22 cellular contexts compared by ENCODE assay signal in the genomic region with DNA sequence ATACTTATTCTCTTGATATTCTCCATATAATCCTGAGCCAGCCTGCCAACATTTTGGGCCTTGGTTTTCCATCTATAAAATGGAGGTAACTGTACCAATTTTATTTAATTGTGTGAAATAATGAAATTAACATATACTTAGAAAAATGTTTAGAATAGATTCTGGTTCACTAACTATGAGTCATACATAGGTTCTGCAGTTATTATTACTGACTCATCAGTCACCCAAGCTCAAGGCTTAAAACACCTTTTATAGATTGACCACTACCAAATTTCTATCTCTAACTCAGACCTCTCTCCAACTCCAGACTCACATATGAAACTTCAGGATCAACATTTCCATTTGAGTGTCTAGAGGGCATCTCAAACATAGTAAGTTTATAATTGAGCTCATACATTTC.
DNase-seq lines count a peak whose midpoint lies in the region; ATAC-seq and TF ChIP-seq lines count a peak whose summit lies in the region.
"Had no signal": no experiment of that assay in that cellular context is flagged by ENCODE, and none has a peak within 500 bp of the region (broad histone marks: within the 10 kb centered on the region; RNA-seq: fewer than 3 reads in every experiment).

No MANE protein-coding gene starts in this region.

- H3K4me1 ChIP-seq in breast epithelium (no peaks in the 10 kb centered on the region), PC-3 (ENCODE audit: insufficient read depth, low read length) (peaks cover 27% of the 10 kb centered on the region), smooth muscle cell (ENCODE audit: low read depth) (no peaks in the 10 kb centered on the region)
- H3K4me1 ChIP-seq: SJCRH30 had no signal

- POLR2A ChIA-PET in MCF 10A (lab: Yijun Ruan, JAX) (interaction anchor here (0.7 to 1.3 kb wide), 6 partner anchors 15 to 1481 kb away, joined by 3 to 5 read pairs (median 3); partner anchors contain the start of gene CITED2), PC-3 (lab: Charles Lee; ENCODE audit: unreplicated experiment) (no interaction called here)

- H4K20me1 ChIP-seq in PC-3 (ENCODE audit: low read length) (no peaks in the 10 kb centered on the region), smooth muscle cell (ENCODE audit: low read depth) (no peaks in the 10 kb centered on the region)

- H3K27me3 ChIP-seq in breast epithelium, result no peaks in the 10 kb centered on the region
- no peaks in the 10 kb centered on the region for H3K27me3 ChIP-seq in PC-3 (ENCODE audit: low read length)
- H3K27me3 ChIP-seq in smooth muscle cell (ENCODE audit: low read depth), result no peaks in the 10 kb centered on the region
- H3K27me3 ChIP-seq: SJCRH30 had no signal

- peak overlapping the region; percentile 61 for H3K4me3 Mint-ChIP-seq in MCF 10A (ENCODE audit: unreplicated experiment)
- H3K4me3 Mint-ChIP-seq: CD8-positive, alpha-beta memory T cell; H9 had no signal

- no peaks in the 10 kb centered on the region for H3K36me3 Mint-ChIP-seq in MCF 10A (ENCODE audit: insufficient read depth, unreplicated experiment)
- H3K36me3 Mint-ChIP-seq: CD8-positive, alpha-beta memory T cell had no signal

- H3K79me2 ChIP-seq in PC-3 (ENCODE audit: low read length), result no peaks in the 10 kb centered on the region
- H3K79me2 ChIP-seq in smooth muscle cell (ENCODE audit: low read depth), result no peaks in the 10 kb centered on the region

- no peak overlapping the region for H3K4me3 ChIP-seq in breast epithelium
- no peak overlapping the region for H3K4me3 ChIP-seq in PC-3 (ENCODE audit: low read length)
- H3K4me3 ChIP-seq in choroid plexus epithelial cell (ENCODE audit: low read depth, low read length), result no peak overlapping the region
- H3K4me3 ChIP-seq in smooth muscle cell, result no peak overlapping the region
- H3K4me3 ChIP-seq: SJCRH30 had no signal

- no peaks in the 10 kb centered on the region for H3K9me3 ChIP-seq in breast epithelium
- no peaks in the 10 kb centered on the region for H3K9me3 ChIP-seq in PC-3 (ENCODE audit: low read length)
- no peaks in the 10 kb centered on the region for H3K9me3 ChIP-seq in smooth muscle cell (replicated peaks; ENCODE audit: low read depth)
- H3K9me3 ChIP-seq: SJCRH30 had no signal

- H3K36me3 ChIP-seq in breast epithelium (no peaks in the 10 kb centered on the region), PC-3 (ENCODE audit: low read depth, low read length) (no peaks in the 10 kb centered on the region), smooth muscle cell (ENCODE audit: low read depth) (no peaks in the 10 kb centered on the region)

- peak; percentile 34; the same call in 1 of the 2 replicates for ATAC-seq in PC-3
- ATAC-seq: Panc1 had no signal

- peak; percentile 26 for DNase-seq in MCF 10A (ENCODE audit: unreplicated experiment)
- DNase-seq in breast epithelium (ENCODE audit: low spot score in 2 of 2), result no peak
- DNase-seq in PC-3, result peak; percentile 18
- peak; percentile 22 for DNase-seq in choroid plexus epithelial cell (ENCODE audit: low read depth)
- DNase-seq in smooth muscle cell (lab: John Stamatoyannopoulos, UW; ENCODE audit: unreplicated experiment), result no peak
- no peak for DNase-seq in activated effector memory CD4-positive, alpha-beta T cell treated with Interleukin-2 at 50 U/mL for 16 hours
- DNase-seq in COR-L47 (lab: John Stamatoyannopoulos, UW), result no peak
- no peak for DNase-seq in cerebellar cortex (ENCODE audit: low spot score)
- DNase-seq: 8988T; CD8-positive, alpha-beta memory T cell; DMS53; GF-D8; H9; MV-4-11; NCI-H1694 treated with DMSO at 0.1 percent for 48 hours; NCI-H2107; NCI-H69; SJCRH30 had no signal

- H3K9ac ChIP-seq in PC-3 (ENCODE audit: low read length), result no peak overlapping the region
- H3K9ac ChIP-seq in smooth muscle cell (ENCODE audit: low read depth), result no peak overlapping the region
- H3K9ac ChIP-seq: KMS-11 had no signal

- H3K27ac Mint-ChIP-seq in MCF 10A (ENCODE audit: low read depth, unreplicated experiment), result peak overlapping the region; percentile 77
- H3K27ac Mint-ChIP-seq: CD8-positive, alpha-beta memory T cell; H9 had no signal

- no peak for TF ChIP-seq POLR2A in breast epithelium (IDR thresholded peaks at IDR 0.05)

- H3K9me2 ChIP-seq in PC-3 (replicated peaks; ENCODE audit: low read length), result no peaks in the 10 kb centered on the region

- H3K9me3 Mint-ChIP-seq in MCF 10A (ENCODE audit: unreplicated experiment), result no peaks in the 10 kb centered on the region
- H3K9me3 Mint-ChIP-seq: CD8-positive, alpha-beta memory T cell; H9 had no signal

- CTCF ChIA-PET in MCF 10A (lab: Yijun Ruan, JAX), result no interaction called here
- CTCF ChIA-PET in PC-3 (lab: Charles Lee), result no interaction called here

- H3K4me1 Mint-ChIP-seq in MCF 10A (ENCODE audit: insufficient read depth, unreplicated experiment), result peaks cover 38% of the 10 kb centered on the region
- H3K4me1 Mint-ChIP-seq: CD8-positive, alpha-beta memory T cell; H9 had no signal

- H3F3A ChIP-seq in PC-3 (ENCODE audit: low read length, unreplicated experiment) (no peaks in the 10 kb centered on the region), smooth muscle cell (ENCODE audit: low read depth) (no peaks in the 10 kb centered on the region)

- no peaks in the 10 kb centered on the region for H3K27me3 Mint-ChIP-seq in MCF 10A (ENCODE audit: insufficient read depth, unreplicated experiment)
- H3K27me3 Mint-ChIP-seq: CD8-positive, alpha-beta memory T cell had no signal

- TF ChIP-seq CTCF in MCF 10A (IDR thresholded peaks at IDR 0.05; ENCODE audit: unreplicated experiment) (no peak), breast epithelium (IDR thresholded peaks at IDR 0.05) (no peak), PC-3 (conservative IDR thresholded peaks at IDR 0.05; ENCODE audit: low read depth, low read length) (no peak), choroid plexus epithelial cell (conservative IDR thresholded peaks at IDR 0.05; ENCODE audit: low read depth, low read length) (no peak), smooth muscle cell (IDR thresholded peaks at IDR 0.05; ENCODE audit: borderline replicate concordance, insufficient read depth, poor library complexity, severe bottlenecking) (no peak)

- intact Hi-C loops in MCF 10A (cut with micrococcal nuclease) (no loop called here), breast epithelium (cut with DNase I; ENCODE audit: low total_unique reads) (no loop called here), PC-3 (cut with micrococcal nuclease) (loop anchor here (5.0 kb wide), 1 partner anchor 707 kb away; no protein-coding TSS in a partner anchor)

- H3K27ac ChIP-seq in breast epithelium (no peak overlapping the region), PC-3 (ENCODE audit: low read length) (no peak overlapping the region), smooth muscle cell (ENCODE audit: low read depth) (peak overlapping the region; percentile 7)
- H3K27ac ChIP-seq: C4-2B, HL-60, KMS-11, SJCRH30 had no signal

- BruUV-seq in MCF 10A (replicated peaks; lab: Mats Ljungman, UMichigan) (no TSS peak), PC-3 (replicated peaks; lab: Mats Ljungman, UMichigan) (no TSS peak)

- peak overlapping the region; percentile 35 for H3K4me2 ChIP-seq in PC-3 (ENCODE audit: low read length)
- no peak overlapping the region for H3K4me2 ChIP-seq in smooth muscle cell
- H3K4me2 ChIP-seq: KMS-11 had no signal

- H2AFZ ChIP-seq in PC-3 (ENCODE audit: low read length) (no peak overlapping the region), smooth muscle cell (ENCODE audit: low read depth) (no peak overlapping the region)

Comparison
In these comparisons a context has a peak if more than half of its experiments do, and no peak if none do; other contexts are left out.
1. DNase-seq: peak in MCF 10A (single experiment), PC-3 (single experiment) and choroid plexus epithelial cell (single experiment); none in breast epithelium (0 of 2), smooth muscle cell (single experiment), activated effector memory CD4-positive, alpha-beta T cell treated with Interleukin-2 at 50 U/mL for 16 hours (single experiment), COR-L47 (single experiment) and cerebellar cortex (single experiment).